In genomic region chr18:13531681-13532325, GRCh38 we compare ENCODE assay signal across 19 cellular contexts.
DNase-seq lines count a peak whose midpoint lies in the region; ATAC-seq lines count a peak whose summit lies in the region.
"Had no signal": no experiment of that assay in that cellular context is flagged by ENCODE, and none has a peak within 500 bp of the region (broad histone marks: within the 10 kb centered on the region; RNA-seq: fewer than 3 reads in every experiment).

No MANE protein-coding gene starts in this region.

- no peaks in the 10 kb centered on the region for H3K36me3 Mint-ChIP-seq in effector memory CD8-positive, alpha-beta T cell (ENCODE audit: insufficient read depth)

- no peak overlapping the region for H4K91ac ChIP-seq in neuronal stem cell (ENCODE audit: low read depth, low read length, poor library complexity)

- H3K14ac ChIP-seq in neuronal stem cell (ENCODE audit: low read length) = no peak overlapping the region

- H2BK12ac ChIP-seq in neuronal stem cell (ENCODE audit: low read length) = no peak overlapping the region

- H3K9ac ChIP-seq in BLaER1 = no peak overlapping the region
- no peak overlapping the region for H3K9ac ChIP-seq in neuronal stem cell (ENCODE audit: low read depth, low read length, poor library complexity)
- H3K9ac ChIP-seq: GM23248 had no signal

- H3K27ac ChIP-seq in BLaER1 (peak overlapping the region; percentile 23; the same call in 1 of the 2 replicates), neuronal stem cell (replicated peaks; ENCODE audit: low read length) (no peak overlapping the region), substantia nigra (ENCODE audit: low read depth, low read length, poor library complexity, severe bottlenecking) (peak overlapping the region; percentile 24)
- H3K27ac ChIP-seq: GM23248 had no signal

- H3K9me3 ChIP-seq in BLaER1 (no peaks in the 10 kb centered on the region), neuronal stem cell (replicated peaks in 1 of 2; ENCODE audit: control insufficient read depth in 2 of 2, insufficient read depth in 1 of 2, low read depth in 1 of 2, low read length in 2 of 2) (no peaks in the 10 kb centered on the region)

- no peak overlapping the region for H2BK120ac ChIP-seq in neuronal stem cell (ENCODE audit: low read depth, low read length)

- no peaks in the 10 kb centered on the region for H3K9me3 Mint-ChIP-seq in effector memory CD8-positive, alpha-beta T cell
- H3K9me3 Mint-ChIP-seq: CD4-positive, CD25-positive, alpha-beta regulatory T cell; CD8-positive, alpha-beta memory T cell had no signal

- no peaks in the 10 kb centered on the region for H3K79me1 ChIP-seq in neuronal stem cell (ENCODE audit: low read depth, low read length)

- H2AFZ ChIP-seq in neuronal stem cell (ENCODE audit: low read length) = no peak overlapping the region
- H2AFZ ChIP-seq: GM23248 had no signal

- H4K8ac ChIP-seq in neuronal stem cell (ENCODE audit: low read depth, low read length) = no peak overlapping the region

- H3K4me2 ChIP-seq in BLaER1 = no peak overlapping the region
- no peak overlapping the region for H3K4me2 ChIP-seq in neuronal stem cell (ENCODE audit: insufficient read depth, low read length, poor library complexity, severe bottlenecking)

- ATAC-seq in GM18870 (IDR thresholded peaks at IDR 0.05; ENCODE audit: unreplicated experiment) (no peak), GM18511 (IDR thresholded peaks at IDR 0.05; ENCODE audit: unreplicated experiment) (no peak)
- no peak for ATAC-seq in effector memory CD8-positive, alpha-beta T cell (replicated peaks)

- no peak overlapping the region for H2BK15ac ChIP-seq in neuronal stem cell (ENCODE audit: low read length)

- H2BK5ac ChIP-seq in neuronal stem cell (ENCODE audit: low read length) = no peak overlapping the region

- H2AK5ac ChIP-seq in neuronal stem cell (ENCODE audit: low read depth, low read length) = no peak overlapping the region

- peaks cover 15 to 19% of the 10 kb centered on the region in 2 donors for H3K4me1 Mint-ChIP-seq in effector memory CD8-positive, alpha-beta T cell (ENCODE audit: low read depth in 2 of 2)

- H3K27me3 Mint-ChIP-seq in effector memory CD8-positive, alpha-beta T cell = no peaks in the 10 kb centered on the region
- H3K27me3 Mint-ChIP-seq: B cell; CD4-positive, CD25-positive, alpha-beta regulatory T cell; CD8-positive, alpha-beta memory T cell had no signal

- H3K23ac ChIP-seq in neuronal stem cell (ENCODE audit: low read depth, low read length, poor library complexity) = peak overlapping the region; percentile 34

- H3K27me3 ChIP-seq in BLaER1 (no peaks in the 10 kb centered on the region), H7 (ENCODE audit: control insufficient read depth, insufficient read depth, low read length) (no peaks in the 10 kb centered on the region), neuronal stem cell (ENCODE audit: control insufficient read depth in 3 of 3, insufficient read depth in 3 of 3, low read depth in 1 of 3, low read length in 3 of 3) (no peaks in the 10 kb centered on the region)

- DNase-seq in H7 = peak; percentile 65
- no peak for DNase-seq in neuronal stem cell (ENCODE audit: low spot score)
- no peak for DNase-seq in substantia nigra (lab: John Stamatoyannopoulos, UW)
- no peak for DNase-seq in effector memory CD8-positive, alpha-beta T cell
- DNase-seq: CD4-positive, CD25-positive, alpha-beta regulatory T cell; CD8-positive, alpha-beta memory T cell; COR-L47; DMS 273 treated with DMSO at 0.1 percent for 48 hours; DMS53; DND-41; EL; GM23248; HFFc6; IMR-90 had no signal

- H3K27ac Mint-ChIP-seq in effector memory CD8-positive, alpha-beta T cell = no peak overlapping the region
- H3K27ac Mint-ChIP-seq: B cell, HFFc6 had no signal

- WGBS in neuronal stem cell (ENCODE audit: extremely low coverage in 2 of 2, insufficient read length in 2 of 2, insufficient replicate concordance in 1 of 2), 2 donors = no CpG with 5 or more reads among the region's 17 CpGs

- H3K4me1 ChIP-seq in BLaER1 (peaks cover 49% of the 10 kb centered on the region), neuronal stem cell (ENCODE audit: control insufficient read depth in 2 of 2, insufficient read depth in 1 of 2, low read depth in 1 of 2, low read length in 2 of 2) (no peaks in the 10 kb centered on the region)

- H3K36me3 ChIP-seq in BLaER1 = peaks cover 30% of the 10 kb centered on the region
- no peaks in the 10 kb centered on the region for H3K36me3 ChIP-seq in H7 (replicated peaks; ENCODE audit: control insufficient read depth, insufficient read depth, low read length)
- H3K36me3 ChIP-seq in neuronal stem cell (replicated peaks in 1 of 2; ENCODE audit: control insufficient read depth in 2 of 2, insufficient read depth in 2 of 2, low read length in 2 of 2) = no peaks in the 10 kb centered on the region

- H3K4ac ChIP-seq in neuronal stem cell (ENCODE audit: low read length) = peak overlapping the region; percentile 87

- H3K4me3 ChIP-seq in BLaER1 (no peak overlapping the region), H7 (ENCODE audit: insufficient read depth, low read depth, low read length) (no peak overlapping the region), neuronal stem cell (ENCODE audit: low read length in 2 of 2) (no peak overlapping the region)
- H3K4me3 ChIP-seq: GM12878, GM23248 had no signal

- no peak overlapping the region for H3K18ac ChIP-seq in neuronal stem cell (ENCODE audit: low read length)

- no peak overlapping the region for H3K4me3 Mint-ChIP-seq in effector memory CD8-positive, alpha-beta T cell
- H3K4me3 Mint-ChIP-seq: B cell; CD8-positive, alpha-beta memory T cell; HFFc6 had no signal

- H4K20me1 ChIP-seq in BLaER1 = peaks cover 81% of the 10 kb centered on the region
